Comparison of ENCODE assay signal across 12 cellular contexts in genomic region chr17:44327715-44328449, GRCh38. TPM values are rescaled to one million over a fixed set of nuclear protein-coding genes. Genes with fewer than 3 reads are reported as not detected.
A peak's percentile ranks its signal among the peaks of the same experiment; 100 is the strongest.
DNase-seq lines count a peak whose midpoint lies in the region; ATAC-seq lines count a peak whose summit lies in the region.
"Had no signal": no experiment of that assay in that cellular context is flagged by ENCODE, and none has a peak within 500 bp of the region (broad histone marks: within the 10 kb centered on the region; RNA-seq: fewer than 3 reads in every experiment).

No MANE protein-coding gene starts in this region.

- no peaks in the 10 kb centered on the region for H3K9me3 Mint-ChIP-seq in T-helper 2 cell treated with Interferon-gamma antibody and Interleukin-4, amounts not matched to agents 5 μg/mL and 100 μg/mL, for 36 hours
- no peaks in the 10 kb centered on the region for H3K9me3 Mint-ChIP-seq in T-cell
- H3K9me3 Mint-ChIP-seq in naive thymus-derived CD8-positive, alpha-beta T cell = no peaks in the 10 kb centered on the region
- H3K9me3 Mint-ChIP-seq: H9 had no signal

- no peak for DNase-seq in T-helper 2 cell treated with Interferon-gamma antibody and Interleukin-4, amounts not matched to agents 5 μg/mL and 100 μg/mL, for 36 hours (ENCODE audit: low spot score)
- DNase-seq in T-helper 2 cell (no peak), T-cell (no peak), MV-4-11 (lab: John Stamatoyannopoulos, UW) (no peak), pons (ENCODE audit: low spot score) (no peak)
- DNase-seq in naive thymus-derived CD8-positive, alpha-beta T cell = peak in 1 of 10 donors; percentile 28
- DNase-seq: activated CD4-positive, CD25-positive, alpha-beta regulatory T cell treated with anti-CD3 and anti-CD28 coated beads, Interleukin-2, amount 50 U/mL, for 72 hours; dorsolateral prefrontal cortex; NCI-H1417 treated with DMSO at 0.1 percent for 48 hours; NCI-H69; tibial artery had no signal

- CTCF ChIA-PET in T-cell (lab: Charles Lee) = interaction anchor here in 1 of 2 donors (0.6 kb wide), 2 partner anchors 120 to 128 kb away, joined by 4 read pairs; partner anchors contain the start of gene ATXN7L3

- ATAC-seq in T-cell (replicated peaks in 1 of 4) = no peak
- no peak for ATAC-seq in naive thymus-derived CD8-positive, alpha-beta T cell

- H3K27me3 Mint-ChIP-seq in T-helper 2 cell treated with Interferon-gamma antibody and Interleukin-4, amounts not matched to agents 5 μg/mL and 100 μg/mL, for 36 hours (ENCODE audit: low read depth) = no peaks in the 10 kb centered on the region
- no peaks in the 10 kb centered on the region for H3K27me3 Mint-ChIP-seq in T-cell
- H3K27me3 Mint-ChIP-seq in naive thymus-derived CD8-positive, alpha-beta T cell = no peaks in the 10 kb centered on the region

- POLR2A ChIA-PET in T-cell (lab: Charles Lee) = no interaction called here
- POLR2A ChIA-PET in naive thymus-derived CD8-positive, alpha-beta T cell (lab: Charles Lee) = interaction anchor here (0.5 to 14.5 kb wide), 12 partner anchors 10 to 1150 kb away, joined by 3 to 445 read pairs (median 4); partner anchors contain the start of genes RUNDC3A and UBTF

- H3K36me3 Mint-ChIP-seq in T-helper 2 cell treated with Interferon-gamma antibody and Interleukin-4, amounts not matched to agents 5 μg/mL and 100 μg/mL, for 36 hours (ENCODE audit: low read depth) = no peaks in the 10 kb centered on the region
- no peaks in the 10 kb centered on the region for H3K36me3 Mint-ChIP-seq in T-cell
- H3K36me3 Mint-ChIP-seq in naive thymus-derived CD8-positive, alpha-beta T cell = no peaks in the 10 kb centered on the region

- peak overlapping the region; percentile 46 for H3K4me3 Mint-ChIP-seq in T-helper 2 cell treated with Interferon-gamma antibody and Interleukin-4, amounts not matched to agents 5 μg/mL and 100 μg/mL, for 36 hours
- peak overlapping the region in 2 of 3 donors; percentile 22 to 31 for H3K4me3 Mint-ChIP-seq in T-cell
- H3K4me3 Mint-ChIP-seq in naive thymus-derived CD8-positive, alpha-beta T cell = peak overlapping the region in 7 of 10 donors; percentile 9 to 75 (median 55)

- no peak overlapping the region for H3K27ac Mint-ChIP-seq in T-helper 2 cell treated with Interferon-gamma antibody and Interleukin-4, amounts not matched to agents 5 μg/mL and 100 μg/mL, for 36 hours
- H3K27ac Mint-ChIP-seq in T-cell = peak overlapping the region in 1 of 2 donors; percentile 34
- peak overlapping the region in 9 of 10 donors; percentile 20 to 69 (median 49) for H3K27ac Mint-ChIP-seq in naive thymus-derived CD8-positive, alpha-beta T cell

- peaks cover 18% of the 10 kb centered on the region for H3K4me1 Mint-ChIP-seq in T-helper 2 cell treated with Interferon-gamma antibody and Interleukin-4, amounts not matched to agents 5 μg/mL and 100 μg/mL, for 36 hours (ENCODE audit: low read depth)
- H3K4me1 Mint-ChIP-seq in T-cell = peaks cover 11 to 33% (median 30%) of the 10 kb centered on the region in 3 donors
- peaks cover 7 to 36% (median 21%) of the 10 kb centered on the region in 4 donors for H3K4me1 Mint-ChIP-seq in naive thymus-derived CD8-positive, alpha-beta T cell

RNA-seq across cellular contexts. Expression of gene SLC25A39, which starts 3.3 kb away (rescaled TPM):
- 100 to 1,000 TPM in 3 of 5 donors, 10 to 100 TPM in 2; 78.6 to 108 (median 104) TPM for total RNA-seq in T-cell
- total RNA-seq in naive thymus-derived CD8-positive, alpha-beta T cell = 10 to 100 TPM; 94.9 to 98.8 TPM
- polyA plus RNA-seq in naive thymus-derived CD8-positive, alpha-beta T cell = 100 to 1,000 TPM; 133 to 176 (median 162) TPM

RNA-seq across cellular contexts. Expression of gene GRN, which starts 17.2 kb away (rescaled TPM):
- total RNA-seq in T-cell = 10 to 100 TPM; 21.0 to 48.3 (median 40.1) TPM
- 10 to 100 TPM; 27.5 to 33.5 TPM for total RNA-seq in naive thymus-derived CD8-positive, alpha-beta T cell
- 10 to 100 TPM; 24.8 to 43.7 (median 41.6) TPM for polyA plus RNA-seq in naive thymus-derived CD8-positive, alpha-beta T cell

RNA-seq across cellular contexts. Expression of gene RUNDC3A, which starts 19.5 kb away (rescaled TPM):
- total RNA-seq in T-cell = under 1 TPM in 3 of 5 donors, not detected in 2; 0.38 to 0.65 (median 0.41) TPM
- total RNA-seq in naive thymus-derived CD8-positive, alpha-beta T cell = not detected
- polyA plus RNA-seq in naive thymus-derived CD8-positive, alpha-beta T cell = not detected

RNA-seq across cellular contexts. Expression of gene FAM171A2, which starts 35.8 kb away (rescaled TPM):
- total RNA-seq in T-cell = 1 to 10 TPM in 2 of 5 donors, under 1 TPM in 3; 0.18 to 1.5 (median 0.89) TPM
- total RNA-seq in naive thymus-derived CD8-positive, alpha-beta T cell = 1 to 10 TPM; 1.3 to 1.5 TPM
- under 1 TPM; 0.08 to 0.33 (median 0.10) TPM for polyA plus RNA-seq in naive thymus-derived CD8-positive, alpha-beta T cell

RNA-seq across cellular contexts. Expression of gene SLC4A1, which starts 59.9 kb away (rescaled TPM):
- not detected for total RNA-seq in T-cell
- total RNA-seq in naive thymus-derived CD8-positive, alpha-beta T cell = not detected
- polyA plus RNA-seq in naive thymus-derived CD8-positive, alpha-beta T cell = not detected
- total RNA-seq: H9 had no signal
